11 cellular contexts compared by ENCODE assay signal in genomic region chr6:6751615-6752014, GRCh38.
A peak's percentile ranks its signal among the peaks of the same experiment; 100 is the strongest.
DNase-seq lines count a peak whose midpoint lies in the region; ATAC-seq, FAIRE-seq and TF ChIP-seq lines count a peak whose summit lies in the region.
"Had no signal": no experiment of that assay in that cellular context is flagged by ENCODE, and none has a peak within 500 bp of the region (broad histone marks: within the 10 kb centered on the region; RNA-seq: fewer than 3 reads in every experiment).

No MANE protein-coding gene starts in this region.

- intact Hi-C loops in posterior vena cava (cut with DNase I), result loop anchor here in 1 of 2 donors (5.0 kb wide), 1 partner anchor 79 kb away; no protein-coding TSS in a partner anchor

- TF ChIP-seq POLR2A in H54 (IDR thresholded peaks at IDR 0.05; ENCODE audit: low read depth, low read length), result no peak

- H3K27ac Mint-ChIP-seq in activated naive CD8-positive, alpha-beta T cell treated with anti-CD3 and anti-CD28 coated beads, Interleukin-2, amount 50 U/mL, for 24 hours, result no peak overlapping the region
- H3K27ac Mint-ChIP-seq: memory B cell had no signal

- H3K79me2 ChIP-seq in ACC112 (ENCODE audit: control insufficient read depth, insufficient read depth, low read length, unreplicated experiment), result no peaks in the 10 kb centered on the region

- H2AFZ ChIP-seq in ACC112 (ENCODE audit: low read length, unreplicated experiment), result peak overlapping the region; percentile 84

- no peak overlapping the region for H3K4me3 ChIP-seq in ACC112 (ENCODE audit: low read depth, low read length)

- ATAC-seq in activated naive CD8-positive, alpha-beta T cell treated with anti-CD3 and anti-CD28 coated beads, Interleukin-2, amount 50 U/mL, for 24 hours, result peak; percentile 61

- FAIRE-seq in H54 (lab: Jason Lieb, UNC), result no peak

- peaks cover 2% of the 10 kb centered on the region for H3K27me3 Mint-ChIP-seq in activated naive CD8-positive, alpha-beta T cell treated with anti-CD3 and anti-CD28 coated beads, Interleukin-2, amount 50 U/mL, for 24 hours

- H3K4me1 Mint-ChIP-seq in activated naive CD8-positive, alpha-beta T cell treated with anti-CD3 and anti-CD28 coated beads, Interleukin-2, amount 50 U/mL, for 24 hours, result peaks cover 13% of the 10 kb centered on the region
- H3K4me1 Mint-ChIP-seq: memory B cell had no signal

- H3K9me3 Mint-ChIP-seq in activated naive CD8-positive, alpha-beta T cell treated with anti-CD3 and anti-CD28 coated beads, Interleukin-2, amount 50 U/mL, for 24 hours, result no peaks in the 10 kb centered on the region
- H3K9me3 Mint-ChIP-seq: memory B cell had no signal

- H3K4me1 ChIP-seq in ACC112 (ENCODE audit: control insufficient read depth, insufficient read depth, low read length, unreplicated experiment), result peaks cover 20% of the 10 kb centered on the region

- H3K36me3 ChIP-seq in ACC112 (ENCODE audit: insufficient read depth, low read length), result no peaks in the 10 kb centered on the region

- no peaks in the 10 kb centered on the region for H3K36me3 Mint-ChIP-seq in activated naive CD8-positive, alpha-beta T cell treated with anti-CD3 and anti-CD28 coated beads, Interleukin-2, amount 50 U/mL, for 24 hours (ENCODE audit: low read depth)
- H3K36me3 Mint-ChIP-seq: memory B cell had no signal

- no peaks in the 10 kb centered on the region for H3K27me3 ChIP-seq in ACC112 (ENCODE audit: insufficient read depth, low read length)

- no peak overlapping the region for H3K4me3 Mint-ChIP-seq in activated naive CD8-positive, alpha-beta T cell treated with anti-CD3 and anti-CD28 coated beads, Interleukin-2, amount 50 U/mL, for 24 hours
- H3K4me3 Mint-ChIP-seq: memory B cell had no signal

- peak; percentile 33 for DNase-seq in LHCN-M2 (ENCODE audit: low read depth)
- DNase-seq in activated naive CD8-positive, alpha-beta T cell treated with anti-CD3 and anti-CD28 coated beads, Interleukin-2, amount 50 U/mL, for 24 hours, result peak; percentile 13
- peak; percentile 28 for DNase-seq in pons (ENCODE audit: low spot score)
- no peak for DNase-seq in HT-29 (ENCODE audit: low spot score)
- DNase-seq in posterior vena cava (ENCODE audit: low spot score), result no peak
- DNase-seq in H54 (ENCODE audit: insufficient read length, low spot score), result no peak
- no peak for DNase-seq in ecto neural progenitor cell (ENCODE audit: low spot score)
- DNase-seq: Caco-2, NCI-H524 treated with DMSO at 0.1 percent for 48 hours had no signal

- no peak overlapping the region for H3K27ac ChIP-seq in ACC112 (ENCODE audit: low read depth, low read length)

Comparison
In these comparisons a context has a peak if more than half of its experiments do, and no peak if none do; other contexts are left out.
1. DNase-seq: peak in LHCN-M2 (single experiment), activated naive CD8-positive, alpha-beta T cell treated with anti-CD3 and anti-CD28 coated beads, Interleukin-2, amount 50 U/mL, for 24 hours (single experiment) and pons (single experiment); none in HT-29 (single experiment), posterior vena cava (single experiment), H54 (single experiment) and ecto neural progenitor cell (single experiment).